Comparison of ENCODE assay signal across 9 cellular contexts in the genomic region with DNA sequence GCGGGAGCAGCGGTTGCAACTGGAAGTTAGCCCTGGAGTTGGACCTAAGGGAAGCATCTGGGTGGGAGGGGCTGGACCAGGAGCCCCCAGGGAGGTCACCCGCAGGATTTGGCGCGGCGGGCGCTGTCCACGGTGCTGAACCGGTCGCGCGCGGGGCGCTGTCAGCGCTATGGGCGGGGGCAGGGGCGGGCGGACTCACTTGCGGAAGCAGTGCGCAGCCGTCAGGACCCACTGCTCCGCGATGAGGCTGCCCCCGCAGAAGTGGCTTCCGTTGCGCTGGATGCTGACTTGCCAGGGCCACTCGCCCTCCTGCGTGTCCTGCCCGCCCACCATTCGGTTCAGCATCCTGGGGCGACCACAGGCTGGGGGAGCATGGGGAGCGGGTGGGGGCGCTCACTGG. TPM values are rescaled to one million over a fixed set of nuclear protein-coding genes. Genes with fewer than 3 reads are reported as not detected.
DNase-seq lines count a peak whose midpoint lies in the region; ATAC-seq and TF ChIP-seq lines count a peak whose summit lies in the region.
"Had no signal": no experiment of that assay in that cellular context is flagged by ENCODE, and none has a peak within 500 bp of the region (broad histone marks: within the 10 kb centered on the region; RNA-seq: fewer than 3 reads in every experiment).

No MANE protein-coding gene starts in this region.

- H3K27me3 ChIP-seq in iPS-20b (ENCODE audit: insufficient read depth, low read length): peaks cover 12% of the 10 kb centered on the region

- no peak overlapping the region for H3K27ac ChIP-seq in iPS-20b (ENCODE audit: low read length)

- peaks cover 4 to 9% (median 6%) of the 10 kb centered on the region in 3 donors for H3K4me1 Mint-ChIP-seq in T-cell
- H3K4me1 Mint-ChIP-seq in activated naive CD8-positive, alpha-beta T cell treated with anti-CD3 and anti-CD28 coated beads, Interleukin-2, amount 10 ng/mL, durations not matched to agents 7 days and 5 days: peaks cover 16% of the 10 kb centered on the region

- no peaks in the 10 kb centered on the region for H3K27me3 Mint-ChIP-seq in T-cell
- no peaks in the 10 kb centered on the region for H3K27me3 Mint-ChIP-seq in activated naive CD8-positive, alpha-beta T cell treated with anti-CD3 and anti-CD28 coated beads, Interleukin-2, amount 10 ng/mL, durations not matched to agents 7 days and 5 days

- H3K36me3 Mint-ChIP-seq in T-cell: no peaks in the 10 kb centered on the region
- no peaks in the 10 kb centered on the region for H3K36me3 Mint-ChIP-seq in activated naive CD8-positive, alpha-beta T cell treated with anti-CD3 and anti-CD28 coated beads, Interleukin-2, amount 10 ng/mL, durations not matched to agents 7 days and 5 days

- H3K9me3 ChIP-seq in iPS-20b (ENCODE audit: insufficient read depth, low read depth, low read length): no peaks in the 10 kb centered on the region

- H3K4me1 ChIP-seq in iPS-20b (ENCODE audit: insufficient read depth, low read length): no peaks in the 10 kb centered on the region

- no peaks in the 10 kb centered on the region for H3K9me3 Mint-ChIP-seq in T-cell
- H3K9me3 Mint-ChIP-seq in activated naive CD8-positive, alpha-beta T cell treated with anti-CD3 and anti-CD28 coated beads, Interleukin-2, amount 10 ng/mL, durations not matched to agents 7 days and 5 days: no peaks in the 10 kb centered on the region

- no peak overlapping the region for H3K27ac Mint-ChIP-seq in T-cell
- no peak overlapping the region for H3K27ac Mint-ChIP-seq in activated naive CD8-positive, alpha-beta T cell treated with anti-CD3 and anti-CD28 coated beads, Interleukin-2, amount 10 ng/mL, durations not matched to agents 7 days and 5 days

- TF ChIP-seq CTCF in GM12865 (IDR thresholded peaks at IDR 0.05; ENCODE audit: insufficient read depth, low read depth, low read length, missing control alignments): no peak

- no peak overlapping the region for H3K4me3 ChIP-seq in GM12865 (ENCODE audit: low read depth, low read length)
- peak overlapping the region; percentile 33; the same call in 1 of the 2 replicates for H3K4me3 ChIP-seq in iPS-20b (ENCODE audit: low read length)

- DNase-seq in GM12865 (ENCODE audit: low read depth) (peak; percentile 51), T-cell (peak; percentile 65 to 87 (median 80)), RKO (ENCODE audit: low spot score) (no peak)
- peak; percentile 94 for DNase-seq in activated naive CD8-positive, alpha-beta T cell treated with anti-CD3 and anti-CD28 coated beads, Interleukin-2, amount 10 ng/mL, durations not matched to agents 7 days and 5 days
- peak; percentile 77 for DNase-seq in stimulated activated CD4-positive, alpha-beta T cell treated with anti-CD3 and anti-CD28 coated beads, Interleukin-1b, Interleukin-23, amount 100 ng/mL, for 48 hours

- CTCF ChIA-PET in T-cell (lab: Charles Lee): no interaction called here

- H3K9ac ChIP-seq in iPS-20b (ENCODE audit: low read depth, low read length): no peak overlapping the region

- peak overlapping the region in 1 of 3 donors; percentile 50 for H3K4me3 Mint-ChIP-seq in T-cell
- peak overlapping the region; percentile 57 for H3K4me3 Mint-ChIP-seq in activated naive CD8-positive, alpha-beta T cell treated with anti-CD3 and anti-CD28 coated beads, Interleukin-2, amount 10 ng/mL, durations not matched to agents 7 days and 5 days

- ATAC-seq in T-cell (replicated peaks in 1 of 4) (peak; percentile 89 to 96 (median 92)), GM21526 (IDR thresholded peaks at IDR 0.05; ENCODE audit: low FRiP score, unreplicated experiment) (no peak), HG03175 (IDR thresholded peaks at IDR 0.05; ENCODE audit: unreplicated experiment) (no peak)
- ATAC-seq in activated naive CD8-positive, alpha-beta T cell treated with anti-CD3 and anti-CD28 coated beads, Interleukin-2, amount 10 ng/mL, durations not matched to agents 7 days and 5 days (ENCODE audit: low read depth): peak; percentile 92

- no peaks in the 10 kb centered on the region for H3K36me3 ChIP-seq in iPS-20b (ENCODE audit: insufficient read depth, low read depth, low read length)

- POLR2A ChIA-PET in T-cell (lab: Charles Lee): no interaction called here
- POLR2A ChIA-PET in activated naive CD8-positive, alpha-beta T cell treated with anti-CD3 and anti-CD28 coated beads, Interleukin-2, amount 10 ng/mL, durations not matched to agents 7 days and 5 days (lab: Charles Lee): interaction anchor here (0.6 to 1.1 kb wide), 3 partner anchors 33 to 302 kb away, joined by 3 to 6 read pairs (median 3); partner anchors contain the start of gene KCTD5

RNA-seq across cellular contexts. Expression of gene PRSS27, which starts 4.5 kb away (rescaled TPM):
- 1 to 10 TPM in 3 of 5 donors, under 1 TPM in 2; 0.70 to 2.0 (median 1.1) TPM for total RNA-seq in T-cell
- 1 to 10 TPM; 1.9 to 2.2 TPM for total RNA-seq in activated naive CD8-positive, alpha-beta T cell treated with anti-CD3 and anti-CD28 coated beads, Interleukin-2, amount 10 ng/mL, durations not matched to agents 7 days and 5 days
- total RNA-seq: skeletal muscle tissue had no signal

RNA-seq across cellular contexts. Expression of gene KCTD5, which starts 33.2 kb away (rescaled TPM):
- 10 to 100 TPM; 19.5 to 29.1 (median 26.3) TPM for total RNA-seq in T-cell
- 10 to 100 TPM; 27.5 to 30.1 TPM for total RNA-seq in activated naive CD8-positive, alpha-beta T cell treated with anti-CD3 and anti-CD28 coated beads, Interleukin-2, amount 10 ng/mL, durations not matched to agents 7 days and 5 days

RNA-seq across cellular contexts. Expression of gene SRRM2, which starts 36.9 kb away (rescaled TPM):
- total RNA-seq in T-cell: 1,000 to 10,000 TPM in 2 of 5 donors, 100 to 1,000 TPM in 3; 784 to 1,343 (median 947) TPM
- total RNA-seq in activated naive CD8-positive, alpha-beta T cell treated with anti-CD3 and anti-CD28 coated beads, Interleukin-2, amount 10 ng/mL, durations not matched to agents 7 days and 5 days: 100 to 1,000 TPM; 740 to 773 TPM

Comparison
In these comparisons a context has a peak if more than half of its experiments do, and no peak if none do; other contexts are left out.
1. ATAC-seq: peak in T-cell (4 of 4) and activated naive CD8-positive, alpha-beta T cell treated with anti-CD3 and anti-CD28 coated beads, Interleukin-2, amount 10 ng/mL, durations not matched to agents 7 days and 5 days (single experiment); none in GM21526 (single experiment) and HG03175 (single experiment).